In genomic region chr6:37102299-37103168, GRCh38 we compare ENCODE assay signal across 1 cellular context.
A peak's percentile ranks its signal among the peaks of the same experiment; 100 is the strongest.
TF ChIP-seq lines count a peak whose summit lies in the region.

No MANE protein-coding gene starts in this region.

TF ChIP-seq in GM12878, 131 proteins besides CTCF, POLR2A, EP300 and RAD21 (continued from another document):
- TF ChIP-seq PBX3 (IDR thresholded peaks at IDR 0.05; ENCODE audit: insufficient replicate concordance, low read depth, low read length) = peak; percentile 28
- no peak for TF ChIP-seq RAD51 (IDR thresholded peaks at IDR 0.05)
- 0 out of 2 replicates have a peak, but pooled peaks have one; percentile 50 for TF ChIP-seq CREB1 (IDR thresholded peaks at IDR 0.05; ENCODE audit: low read depth)
- no peak for TF ChIP-seq ATF7 (IDR thresholded peaks at IDR 0.05; ENCODE audit: low read depth)
- TF ChIP-seq PML (IDR thresholded peaks at IDR 0.05; ENCODE audit: low read length) = no peak
- peak; percentile 41; the same call in 1 of the 2 replicates for TF ChIP-seq RUNX3 (IDR thresholded peaks at IDR 0.05; ENCODE audit: low read length)
- no peak for TF ChIP-seq MAX (IDR thresholded peaks at IDR 0.05; ENCODE audit: low read depth, low read length)
- TF ChIP-seq BHLHE40 (IDR thresholded peaks at IDR 0.05; ENCODE audit: borderline replicate concordance in 1 of 2, low read depth in 2 of 2, low read length in 1 of 2) = peak in 1 of 2 experiments; percentile 40; a peak in 1 of 4 replicates
- peak; percentile 50; the same call in 1 of the 2 replicates for TF ChIP-seq IKZF1 (conservative IDR thresholded peaks at IDR 0.05)
- TF ChIP-seq ZNF384 (IDR thresholded peaks at IDR 0.05; ENCODE audit: borderline replicate concordance, low read depth, low read length) = no peak
- TF ChIP-seq PKNOX1 (IDR thresholded peaks at IDR 0.05) = no peak; the same call in 1 of the 2 replicates
- no peak for TF ChIP-seq SKIL (IDR thresholded peaks at IDR 0.05; ENCODE audit: low read depth, poor library complexity, severe bottlenecking)
- peak; percentile 49; the same call in 1 of the 2 replicates for TF ChIP-seq TCF12 (IDR thresholded peaks at IDR 0.05; ENCODE audit: low read depth, low read length)
- TF ChIP-seq NFXL1 (IDR thresholded peaks at IDR 0.05; ENCODE audit: borderline replicate concordance) = no peak
